ENCODE assay signal across 8 cellular contexts in the genomic region with DNA sequence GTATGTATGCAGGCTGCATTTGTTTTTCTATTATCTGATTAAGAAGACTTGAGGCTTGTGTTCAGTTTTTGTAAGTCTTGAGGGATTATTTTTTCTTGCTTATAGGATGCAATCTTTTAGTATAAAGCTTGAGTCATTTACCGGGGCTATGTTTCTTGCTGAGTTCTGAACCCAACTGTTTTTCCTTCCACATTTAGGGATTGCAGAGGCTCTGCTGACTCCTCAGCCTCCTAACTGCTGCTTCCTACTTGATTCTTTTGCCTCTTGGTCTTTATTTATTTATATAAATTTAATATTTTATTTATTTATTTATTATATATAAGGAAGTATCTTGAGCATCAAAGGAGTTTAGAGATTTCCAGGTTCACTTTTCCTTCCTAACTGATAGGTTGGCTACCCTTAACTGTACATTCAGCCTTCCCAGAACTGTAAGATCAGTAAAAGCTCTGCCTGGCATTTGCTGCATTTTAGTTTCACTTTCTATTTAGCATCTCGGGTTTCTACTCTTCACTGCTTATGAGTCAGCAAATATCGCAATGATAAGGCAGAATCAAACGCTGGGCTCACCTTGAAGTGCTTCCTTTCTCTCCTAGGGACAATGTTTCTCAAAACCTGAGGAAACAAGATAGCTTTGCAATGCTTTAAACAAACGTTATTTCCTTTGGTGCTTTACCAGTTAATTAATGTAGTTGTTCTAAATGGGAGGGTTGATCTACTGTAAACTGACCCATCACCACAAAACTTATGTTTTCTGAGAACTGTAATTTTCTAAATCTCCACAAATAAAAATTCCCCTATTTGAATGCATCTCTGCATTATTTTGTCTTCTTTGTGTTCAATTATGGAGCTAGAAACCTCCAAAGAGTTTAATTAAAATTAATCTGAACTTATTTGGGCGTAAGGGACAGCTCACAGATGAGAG.
DNase-seq lines count a peak whose midpoint lies in the region; ATAC-seq, FAIRE-seq and TF ChIP-seq lines count a peak whose summit lies in the region.

No MANE protein-coding gene starts in this region.

- peak overlapping the region; percentile 74 for H3K27ac ChIP-seq in keratinocyte (ENCODE audit: control insufficient read depth, insufficient read depth, low read length)

- no peaks in the 10 kb centered on the region for H3K9me1 ChIP-seq in keratinocyte (ENCODE audit: control insufficient read depth, extremely low read depth, insufficient read depth, low read length)

- ATAC-seq in GM21528 (IDR thresholded peaks at IDR 0.05; ENCODE audit: low FRiP score, unreplicated experiment) = peak; percentile 100

- peak overlapping the region; percentile 54 for H3K27ac Mint-ChIP-seq in stimulated activated naive CD8-positive, alpha-beta T cell treated with anti-CD3 and anti-CD28 coated beads, Interleukin-15, Interleukin-2, amounts not matched to agents 100 ng/mL and 50 ng/mL, for 24 hours

- no peaks in the 10 kb centered on the region for H3K9me3 ChIP-seq in keratinocyte (ENCODE audit: control insufficient read depth, low read depth, low read length)

- DNase-seq in SIG-M5 treated with dmso at 0.1 percent for 504 hours (lab: John Stamatoyannopoulos, UW; ENCODE audit: unreplicated experiment) (peak; percentile 26), SIG-M5 (lab: John Stamatoyannopoulos, UW) (no peak), HT-29 (ENCODE audit: low spot score) (peak; percentile 74), NOMO-1 (lab: John Stamatoyannopoulos, UW; ENCODE audit: unreplicated experiment in 2 of 2) (peak; percentile 2 to 38), brain pericyte (ENCODE audit: low read depth, low spot score) (peak; percentile 34), keratinocyte (ENCODE audit: low read depth, low spot score) (no peak)

- H3K9ac ChIP-seq in keratinocyte (ENCODE audit: control insufficient read depth, extremely low read depth, insufficient read depth, low read length) = peak overlapping the region; percentile 53

- peak overlapping the region in 2 of 3 experiments; percentile 47 to 55 for H3K4me3 ChIP-seq in keratinocyte (ENCODE audit: control insufficient read depth in 2 of 3, extremely low read depth in 1 of 3, insufficient read depth in 2 of 3, low read depth in 1 of 3, low read length in 3 of 3)

- no peaks in the 10 kb centered on the region for H3K27me3 ChIP-seq in keratinocyte (ENCODE audit: control insufficient read depth, extremely low read depth, insufficient read depth, low read length)

- no peaks in the 10 kb centered on the region for H3K4me1 ChIP-seq in keratinocyte (ENCODE audit: control insufficient read depth, extremely low read depth, insufficient read depth, low read length)

- no peaks in the 10 kb centered on the region for H4K20me1 ChIP-seq in keratinocyte (ENCODE audit: control insufficient read depth, extremely low read depth, insufficient read depth, low read length)

- peak overlapping the region; percentile 87 for H3K4me2 ChIP-seq in keratinocyte (ENCODE audit: control insufficient read depth, extremely low read depth, insufficient read depth, low read depth, low read length)

- H3K9me3 Mint-ChIP-seq in stimulated activated naive CD8-positive, alpha-beta T cell treated with anti-CD3 and anti-CD28 coated beads, Interleukin-15, Interleukin-2, amounts not matched to agents 100 ng/mL and 50 ng/mL, for 24 hours = no peaks in the 10 kb centered on the region

- peak overlapping the region; percentile 49 for H3K4me3 Mint-ChIP-seq in stimulated activated naive CD8-positive, alpha-beta T cell treated with anti-CD3 and anti-CD28 coated beads, Interleukin-15, Interleukin-2, amounts not matched to agents 100 ng/mL and 50 ng/mL, for 24 hours

- dilution Hi-C loops in keratinocyte (cut with MboI; ENCODE audit: extremely low pct_ligation_motif_present, low sequenced_read_pairs) = no loop called here

- FAIRE-seq in keratinocyte (lab: Jason Lieb, UNC) = peak; percentile 87

- H3K27me3 Mint-ChIP-seq in stimulated activated naive CD8-positive, alpha-beta T cell treated with anti-CD3 and anti-CD28 coated beads, Interleukin-15, Interleukin-2, amounts not matched to agents 100 ng/mL and 50 ng/mL, for 24 hours = no peaks in the 10 kb centered on the region

- peak overlapping the region; percentile 92 for H2AFZ ChIP-seq in keratinocyte (ENCODE audit: control insufficient read depth, low read length)

- no peaks in the 10 kb centered on the region for H3K79me2 ChIP-seq in keratinocyte (ENCODE audit: control insufficient read depth, insufficient read depth, low read length)

- no peaks in the 10 kb centered on the region for H3K36me3 ChIP-seq in keratinocyte (ENCODE audit: control insufficient read depth in 2 of 2, extremely low read depth in 1 of 2, insufficient read depth in 2 of 2, low read length in 2 of 2)

- H3K4me1 Mint-ChIP-seq in stimulated activated naive CD8-positive, alpha-beta T cell treated with anti-CD3 and anti-CD28 coated beads, Interleukin-15, Interleukin-2, amounts not matched to agents 100 ng/mL and 50 ng/mL, for 24 hours (ENCODE audit: low read depth) = peaks cover 9% of the 10 kb centered on the region

- H3K36me3 Mint-ChIP-seq in stimulated activated naive CD8-positive, alpha-beta T cell treated with anti-CD3 and anti-CD28 coated beads, Interleukin-15, Interleukin-2, amounts not matched to agents 100 ng/mL and 50 ng/mL, for 24 hours (ENCODE audit: low read depth) = no peaks in the 10 kb centered on the region

- no peak for TF ChIP-seq CTCF in keratinocyte (optimal IDR thresholded peaks at IDR 0.05 in 1 of 3, IDR thresholded peaks at IDR 0.05 in 1 of 3, conservative IDR thresholded peaks at IDR 0.05 in 1 of 3; ENCODE audit: extremely low read depth in 1 of 3, insufficient read depth in 2 of 3, low read length in 3 of 3)

Comparison
In these comparisons a context has a peak if more than half of its experiments do, and no peak if none do; other contexts are left out.
1. DNase-seq: peak in SIG-M5 treated with dmso at 0.1 percent for 504 hours (single experiment), HT-29 (single experiment), NOMO-1 (2 of 2) and brain pericyte (single experiment); none in SIG-M5 (single experiment) and keratinocyte (single experiment).